Comparison of ENCODE assay signal across 20 cellular contexts in the genomic region with DNA sequence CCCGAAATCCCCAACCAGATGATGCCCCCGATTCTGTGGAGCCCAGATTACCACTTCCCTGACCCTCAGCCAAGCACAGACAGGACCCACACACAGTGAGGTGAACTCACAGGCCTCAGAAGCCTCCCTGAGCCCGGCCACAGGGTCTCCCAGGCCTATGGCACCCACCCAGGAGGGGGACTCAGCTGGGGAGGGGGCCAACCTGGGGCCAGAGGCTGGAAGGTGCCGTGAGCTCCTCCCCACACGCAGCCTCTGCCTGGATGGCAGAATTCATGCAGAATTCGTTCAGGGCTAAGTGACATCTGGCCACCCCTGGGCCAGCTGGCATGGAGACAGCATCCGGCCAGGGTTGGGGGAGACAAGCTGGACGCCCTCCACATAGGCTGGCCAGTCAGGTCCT. TPM values are rescaled to one million over a fixed set of nuclear protein-coding genes. Genes with fewer than 3 reads are reported as not detected.
DNase-seq lines count a peak whose midpoint lies in the region; ATAC-seq and TF ChIP-seq lines count a peak whose summit lies in the region.
"Had no signal": no experiment of that assay in that cellular context is flagged by ENCODE, and none has a peak within 500 bp of the region (broad histone marks: within the 10 kb centered on the region; RNA-seq: fewer than 3 reads in every experiment).

No MANE protein-coding gene starts in this region.

- H3F3A ChIP-seq in SK-N-SH (replicated peaks; ENCODE audit: insufficient read depth), result no peaks in the 10 kb centered on the region

- H3K36me3 ChIP-seq in SK-N-SH (replicated peaks in 1 of 2; ENCODE audit: control insufficient read depth in 1 of 2, insufficient read depth in 2 of 2, low read length in 1 of 2), result no peaks in the 10 kb centered on the region
- no peaks in the 10 kb centered on the region for H3K36me3 ChIP-seq in mucosa of descending colon (ENCODE audit: low read depth)
- H3K36me3 ChIP-seq: BLaER1, HAP-1 had no signal

- TF ChIP-seq CTCF in SK-N-SH (IDR thresholded peaks at IDR 0.05), result no peak
- no peak for TF ChIP-seq CTCF in brain (conservative IDR thresholded peaks at IDR 0.05)
- no peak for TF ChIP-seq CTCF in mucosa of descending colon (IDR thresholded peaks at IDR 0.05)

- 28% methylated on average over 5 of the region's 8 CpGs for WGBS in SK-N-SH (ENCODE audit: low lambda C conversion rate)

- no peak overlapping the region for H3K4me3 Mint-ChIP-seq in brain
- H3K4me3 Mint-ChIP-seq: CD14-positive monocyte; CD4-positive, alpha-beta memory T cell had no signal

- POLR2A ChIA-PET in SK-N-SH (lab: Yijun Ruan, JAX), result interaction anchor here (0.6 kb wide), 1 partner anchor 28 kb away, joined by 4 read pairs; no protein-coding TSS in a partner anchor

- H3K4me3 ChIP-seq in SK-N-SH (ENCODE audit: low read depth in 2 of 2, low read length in 1 of 2) (no peak overlapping the region), mucosa of descending colon (no peak overlapping the region)
- H3K4me3 ChIP-seq: BLaER1, GM12878, HAP-1 had no signal

- no peaks in the 10 kb centered on the region for H3K27me3 ChIP-seq in SK-N-SH (ENCODE audit: insufficient read depth)
- H3K27me3 ChIP-seq: BLaER1 had no signal

- no peaks in the 10 kb centered on the region for H4K20me1 ChIP-seq in SK-N-SH (ENCODE audit: insufficient read depth)
- H4K20me1 ChIP-seq: BLaER1 had no signal

- H3K27ac ChIP-seq in SK-N-SH (ENCODE audit: low read depth in 2 of 2, low read length in 1 of 2), result peak overlapping the region in 1 of 2 experiments; percentile 51; a peak in 2 of 4 replicates
- H3K27ac ChIP-seq: BLaER1 had no signal

- H3K27me3 Mint-ChIP-seq in brain, result peaks cover 4% of the 10 kb centered on the region

- no peak overlapping the region for H2AFZ ChIP-seq in SK-N-SH (ENCODE audit: low read depth)

- H3K4me2 ChIP-seq in SK-N-SH, result no peak overlapping the region
- H3K4me2 ChIP-seq: BLaER1 had no signal

- peaks cover 0 to 5% (median 0%) of the 10 kb centered on the region in 5 experiments for H3K9me3 Mint-ChIP-seq in brain
- H3K9me3 Mint-ChIP-seq: CD14-positive monocyte; CD4-positive, alpha-beta memory T cell had no signal

- H3K4me1 Mint-ChIP-seq in brain, result peaks cover 16% of the 10 kb centered on the region
- H3K4me1 Mint-ChIP-seq: CD14-positive monocyte had no signal

- intact Hi-C loops in mucosa of descending colon (cut with DNase I, micrococcal nuclease), result no loop called here
- intact Hi-C loops in posterior vena cava (cut with DNase I), result no loop called here

- ATAC-seq in SK-N-SH treated with all-trans-retinoic acid at 6 μM for 48 hours (no peak), mucosa of descending colon (no peak), GM21526 (IDR thresholded peaks at IDR 0.05; ENCODE audit: low FRiP score, unreplicated experiment) (no peak)
- ATAC-seq: GM12878 had no signal

- H3K36me3 Mint-ChIP-seq in brain, result no peaks in the 10 kb centered on the region
- H3K36me3 Mint-ChIP-seq: CD14-positive monocyte; CD4-positive, alpha-beta memory T cell had no signal

- peaks cover 0 to 81% of the 10 kb centered on the region in 2 experiments; a peak in 1 of 4 replicates for H3K4me1 ChIP-seq in SK-N-SH (ENCODE audit: control insufficient read depth in 1 of 2, insufficient read depth in 2 of 2, low read depth in 1 of 2, low read length in 1 of 2)
- no peaks in the 10 kb centered on the region for H3K4me1 ChIP-seq in mucosa of descending colon (ENCODE audit: low read depth)
- H3K4me1 ChIP-seq: HAP-1 had no signal

- TF ChIP-seq RAD21 in SK-N-SH (IDR thresholded peaks at IDR 0.05; ENCODE audit: low read length), result no peak

- no peak for TF ChIP-seq EP300 in SK-N-SH (IDR thresholded peaks at IDR 0.05; ENCODE audit: borderline replicate concordance in 1 of 2, low read depth in 1 of 2, low read length in 1 of 2)

- peak overlapping the region in 4 of 5 experiments; percentile 7 to 53 (median 15) for H3K27ac Mint-ChIP-seq in brain

- DNase-seq in SK-N-SH (peak; percentile 82), mucosa of descending colon (peak in 2 of 3 donors; percentile 11), posterior vena cava (ENCODE audit: low spot score) (peak; percentile 71), nucleus accumbens (lab: John Stamatoyannopoulos, UW) (no peak)
- DNase-seq: 8988T; CD4-positive, alpha-beta memory T cell; DND-41; EL had no signal

- H3K9me2 ChIP-seq in SK-N-SH, result no peaks in the 10 kb centered on the region

- H3K79me2 ChIP-seq in SK-N-SH (ENCODE audit: insufficient read depth), result no peaks in the 10 kb centered on the region

- CTCF ChIA-PET in SK-N-SH (lab: Yijun Ruan, JAX), result interaction anchor here (0.9 to 2.6 kb wide), 4 partner anchors 9 to 48 kb away, joined by 3 to 16 read pairs (median 4); no protein-coding TSS in a partner anchor

- no peak overlapping the region for H3K9ac ChIP-seq in SK-N-SH
- H3K9ac ChIP-seq: BLaER1 had no signal

- no peaks in the 10 kb centered on the region for H3K9me3 ChIP-seq in SK-N-SH
- no peaks in the 10 kb centered on the region for H3K9me3 ChIP-seq in mucosa of descending colon
- H3K9me3 ChIP-seq: BLaER1, HAP-1 had no signal

TF ChIP-seq in SK-N-SH, 30 proteins besides CTCF, POLR2A, EP300 and RAD21 (continues in another document):
- TF ChIP-seq FOXM1 (IDR thresholded peaks at IDR 0.05; ENCODE audit: low read depth) (no peak), FOXJ3 (CRISPR knock-in tag; IDR thresholded peaks at IDR 0.05) (no peak), NFIC (IDR thresholded peaks at IDR 0.05; ENCODE audit: borderline replicate concordance) (no peak), ELF1 (IDR thresholded peaks at IDR 0.05) (no peak), RXRA (IDR thresholded peaks at IDR 0.05; ENCODE audit: borderline replicate concordance, low read depth) (no peak), SMC3 (IDR thresholded peaks at IDR 0.05; ENCODE audit: low read depth, low read length) (no peak)
- TF ChIP-seq, protein P1, sequence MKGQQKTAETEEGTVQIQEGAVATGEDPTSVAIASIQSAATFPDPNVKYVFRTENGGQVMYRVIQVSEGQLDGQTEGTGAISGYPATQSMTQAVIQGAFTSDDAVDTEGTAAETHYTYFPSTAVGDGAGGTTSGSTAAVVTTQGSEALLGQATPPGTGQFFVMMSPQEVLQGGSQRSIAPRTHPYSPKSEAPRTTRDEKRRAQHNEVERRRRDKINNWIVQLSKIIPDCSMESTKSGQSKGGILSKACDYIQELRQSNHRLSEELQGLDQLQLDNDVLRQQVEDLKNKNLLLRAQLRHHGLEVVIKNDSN (IDR thresholded peaks at IDR 0.05; ENCODE audit: borderline replicate concordance, low read depth), result no peak
- TF ChIP-seq, protein P2, sequence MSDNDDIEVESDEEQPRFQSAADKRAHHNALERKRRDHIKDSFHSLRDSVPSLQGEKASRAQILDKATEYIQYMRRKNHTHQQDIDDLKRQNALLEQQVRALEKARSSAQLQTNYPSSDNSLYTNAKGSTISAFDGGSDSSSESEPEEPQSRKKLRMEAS (IDR thresholded peaks at IDR 0.05; ENCODE audit: low read depth), result no peak

TF ChIP-seq in SK-N-SH treated with all-trans-retinoic acid at 6 μM for 48 hours, 23 proteins besides CTCF, POLR2A, EP300 and RAD21:
- no peak for TF ChIP-seq ZNF8 (CRISPR knock-in tag; IDR thresholded peaks at IDR 0.05)

RNA-seq across cellular contexts. Expression of a gene that starts 11.8 kb away (rescaled TPM):
- polyA plus RNA-seq in SK-N-SH (2012; rRNA removed) (1.1 and 1.7 TPM in 2 replicates), brain (ENCODE audit: insufficient read depth, low read depth, low replicate concordance) (69.2 TPM)
- polyA plus RNA-seq in SK-N-SH (2012; cell fraction: cytosol; rRNA removed), result 1.5 and 1.8 TPM in 2 replicates
- 1.7 and 2.9 TPM in 2 replicates for polyA plus RNA-seq in SK-N-SH (2012; cell fraction: nucleus; rRNA removed)
- total RNA-seq in mucosa of descending colon (1 to 10 TPM in 1 of 3 donors, under 1 TPM in 2; 0.64 to 8.4 (median 0.82) TPM), posterior vena cava (under 1 TPM in 1 of 2 donors, not detected in 1; 0.38 TPM)
- total RNA-seq: CD4-positive, alpha-beta memory T cell; G401; GM12878; H4; HT-29 had no signal
- polyA plus RNA-seq: CD14-positive monocyte; CD4-positive, alpha-beta memory T cell; GM12878 had no signal

RNA-seq across cellular contexts. Expression of a gene that starts 13.2 kb away (rescaled TPM):
- polyA plus RNA-seq in SK-N-SH (2012; rRNA removed) (0.05 TPM in 1 of 2 replicates, not detected in the other), brain (ENCODE audit: insufficient read depth, low read depth, low replicate concordance) (not detected)
- polyA plus RNA-seq in SK-N-SH (2012; cell fraction: cytosol; rRNA removed), result 0.01 TPM in 1 of 2 replicates, not detected in the other
- polyA plus RNA-seq in SK-N-SH (2012; cell fraction: nucleus; rRNA removed), result 0.04 and 0.06 TPM in 2 replicates
- total RNA-seq in mucosa of descending colon (under 1 TPM; 0.19 to 0.61 (median 0.54) TPM), posterior vena cava (1 to 10 TPM; 1.4 to 5.9 TPM)
- total RNA-seq: A673; CD4-positive, alpha-beta memory T cell; G401; GM12878; H4 had no signal
- polyA plus RNA-seq: AG04450; CD14-positive monocyte; CD4-positive, alpha-beta memory T cell; GM12878 had no signal

Comparison
In these comparisons a context has a peak if more than half of its experiments do, and no peak if none do; other contexts are left out.
1. DNase-seq: peak in SK-N-SH (single experiment), mucosa of descending colon (2 of 3) and posterior vena cava (single experiment); none in nucleus accumbens (0 of 56).